34 cellular contexts compared by ENCODE assay signal in the genomic region with DNA sequence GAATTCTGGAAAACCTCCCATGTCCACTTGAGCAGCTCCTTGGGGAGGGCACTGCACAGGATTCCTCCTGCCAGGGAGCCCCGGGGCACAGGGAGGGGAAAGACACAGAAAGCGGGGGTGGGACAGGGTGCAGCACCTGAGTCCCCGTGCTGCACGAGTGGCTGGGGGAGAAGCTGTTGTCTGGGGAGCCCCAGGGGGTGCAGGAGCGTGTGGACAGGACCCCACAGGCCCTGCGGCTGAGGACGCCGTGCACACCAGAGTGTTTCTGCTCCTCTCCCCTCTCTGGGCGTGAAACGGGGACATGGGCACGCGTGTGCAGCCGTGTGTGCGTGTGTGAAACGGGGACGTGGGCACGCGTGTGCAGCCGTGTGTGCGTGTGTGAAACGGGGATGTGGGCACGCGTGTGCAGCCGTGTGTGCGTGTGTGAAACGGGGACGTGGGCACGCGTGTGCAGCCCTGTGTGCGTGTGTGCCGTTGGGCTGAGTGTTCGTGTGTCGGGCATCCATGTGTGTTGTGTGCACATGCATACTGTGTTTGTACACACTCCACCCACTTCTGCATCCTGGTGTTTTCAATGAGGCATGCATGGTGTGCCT.
"Had no signal": no experiment of that assay in that cellular context is flagged by ENCODE, and none has a peak within 500 bp of the region (broad histone marks: within the 10 kb centered on the region; RNA-seq: fewer than 3 reads in every experiment).

No MANE protein-coding gene starts in this region.

- ATAC-seq: activated CD4-positive, alpha-beta T cell treated with anti-CD3 and anti-CD28 coated beads for 36 hours; activated CD8-positive, alpha-beta memory T cell treated with anti-CD3 and anti-CD28 coated beads, Interleukin-2, amount 10 ng/mL, durations not matched to agents 7 days and 5 days; activated CD8-positive, alpha-beta T cell treated with anti-CD3 and anti-CD28 coated beads, Interleukin-2, amount 10 ng/mL, durations not matched to agents 7 days and 5 days; activated naive CD4-positive, alpha-beta T cell treated with anti-CD3 and anti-CD28 coated beads, Interleukin-2, amount 50 U/mL, for 72 hours; esophagus mucosa; T-helper 17 cell had no signal

- H3K36me3 Mint-ChIP-seq: activated CD4-positive, alpha-beta memory T cell treated with anti-CD3 and anti-CD28 coated beads for 36 hours; activated CD8-positive, alpha-beta memory T cell treated with anti-CD3 and anti-CD28 coated beads, Interleukin-2, amount 10 ng/mL, durations not matched to agents 7 days and 5 days; activated naive CD4-positive, alpha-beta T cell treated with anti-CD3 and anti-CD28 coated beads, Interleukin-2, amount 10 ng/mL, durations not matched to agents 7 days and 5 days; activated naive CD4-positive, alpha-beta T cell treated with anti-CD3 and anti-CD28 coated beads, Interleukin-2, amount 50 U/mL, for 72 hours; activated naive CD8-positive, alpha-beta T cell treated with anti-CD3 and anti-CD28 coated beads, Interleukin-2, amount 10 ng/mL, durations not matched to agents 7 days and 5 days had no signal

- DNase-seq: activated CD4-positive, alpha-beta memory T cell treated with anti-CD3 and anti-CD28 coated beads for 36 hours; activated CD4-positive, alpha-beta T cell treated with anti-CD3 and anti-CD28 coated beads for 36 hours; activated CD4-positive, alpha-beta T cell treated with anti-CD3 and anti-CD28 coated beads, Interleukin-2, amount 10 ng/mL, durations not matched to agents 24 days and 14 days; activated CD4-positive, CD25-positive, alpha-beta regulatory T cell; activated CD4-positive, CD25-positive, alpha-beta regulatory T cell treated with anti-CD3 and anti-CD28 coated beads, Interleukin-2, amount 50 U/mL, for 72 hours; activated CD8-positive, alpha-beta memory T cell treated with anti-CD3 and anti-CD28 coated beads, Interleukin-2, amount 10 ng/mL, durations not matched to agents 7 days and 5 days; activated CD8-positive, alpha-beta memory T cell treated with anti-CD3 and anti-CD28 coated beads, Interleukin-2, amount 50 U/mL, for 4 hours; activated CD8-positive, alpha-beta T cell treated with anti-CD3 and anti-CD28 coated beads, Interleukin-2, amount 10 ng/mL, durations not matched to agents 7 days and 5 days; activated effector memory CD4-positive, alpha-beta T cell treated with anti-CD3 and anti-CD28 coated beads, Interleukin-2, amount 50 U/mL, for 16 hours; activated naive CD4-positive, alpha-beta T cell; activated naive CD4-positive, alpha-beta T cell treated with anti-CD3 and anti-CD28 coated beads, Interleukin-2, amount 10 ng/mL, durations not matched to agents 7 days and 5 days; activated naive CD8-positive, alpha-beta T cell treated with anti-CD3 and anti-CD28 coated beads, Interleukin-2, amount 10 ng/mL, durations not matched to agents 7 days and 5 days; activated T-cell treated with anti-CD3 and anti-CD28 coated beads, Interleukin-2, amount 50 U/mL, for 1 hour; activated T-cell treated with anti-CD3 and anti-CD28 coated beads, Interleukin-2, amount 50 U/mL, for 48 hours; central memory CD4-positive, alpha-beta T cell; cerebellar nuclear complex; colonic mucosa; effector CD8-positive, alpha-beta T cell; endodermal cell; foreskin fibroblast; head of caudate nucleus; T-helper 1 cell; T-helper 17 cell; T1000; WERI-Rb-1 had no signal

- H3K4me1 Mint-ChIP-seq: activated CD4-positive, alpha-beta T cell treated with anti-CD3 and anti-CD28 coated beads, Interleukin-2, amount 10 ng/mL, durations not matched to agents 24 days and 14 days; activated naive CD8-positive, alpha-beta T cell treated with anti-CD3 and anti-CD28 coated beads, Interleukin-2, amount 10 ng/mL, durations not matched to agents 7 days and 5 days; endodermal cell had no signal

- H3K4me1 ChIP-seq: ascending aorta, breast epithelium, colonic mucosa had no signal

- H3K27me3 Mint-ChIP-seq: activated CD4-positive, alpha-beta memory T cell treated with anti-CD3 and anti-CD28 coated beads for 36 hours; activated CD4-positive, alpha-beta T cell treated with anti-CD3 and anti-CD28 coated beads for 36 hours; activated CD4-positive, alpha-beta T cell treated with anti-CD3 and anti-CD28 coated beads, Interleukin-2, amount 10 ng/mL, durations not matched to agents 24 days and 14 days; activated CD8-positive, alpha-beta memory T cell treated with anti-CD3 and anti-CD28 coated beads, Interleukin-2, amount 10 ng/mL, durations not matched to agents 7 days and 5 days; activated naive CD4-positive, alpha-beta T cell treated with anti-CD3 and anti-CD28 coated beads, Interleukin-2, amount 10 ng/mL, durations not matched to agents 7 days and 5 days; activated naive CD8-positive, alpha-beta T cell treated with anti-CD3 and anti-CD28 coated beads, Interleukin-2, amount 10 ng/mL, durations not matched to agents 7 days and 5 days; T-helper 17 cell had no signal

- H3K4me3 ChIP-seq: ascending aorta, breast epithelium, cardiac muscle cell, colonic mucosa had no signal

- H3K9me3 Mint-ChIP-seq: activated CD4-positive, alpha-beta memory T cell treated with anti-CD3 and anti-CD28 coated beads for 36 hours; activated CD4-positive, alpha-beta T cell treated with anti-CD3 and anti-CD28 coated beads, Interleukin-2, amount 10 ng/mL, durations not matched to agents 24 days and 14 days; activated naive CD4-positive, alpha-beta T cell treated with anti-CD3 and anti-CD28 coated beads, Interleukin-2, amount 10 ng/mL, durations not matched to agents 7 days and 5 days; activated naive CD4-positive, alpha-beta T cell treated with anti-CD3 and anti-CD28 coated beads, Interleukin-2, amount 50 U/mL, for 72 hours; activated naive CD8-positive, alpha-beta T cell treated with anti-CD3 and anti-CD28 coated beads, Interleukin-2, amount 10 ng/mL, durations not matched to agents 7 days and 5 days; activated T-helper 1 cell treated with anti-CD3 and anti-CD28 coated beads, Interleukin-12 subunit alpha, Interleukin-12 subunit beta, Interleukin-2, Interleukin-4 antibody, amounts not matched to agents 30 ng/mL and 10 ng/mL and 1 ng/mL, durations not matched to agents 14 hours and 24 hours and 36 hours; activated T-helper 2 cell treated with anti-CD3 and anti-CD28 coated beads, Interferon-gamma antibody, Interleukin-2, Interleukin-4, amounts not matched to agents 10 μg/mL and 5 μg/mL and 100 μg/mL, durations not matched to agents 14 hours and 24 hours and 36 hours; brain; endodermal cell; T-helper 2 cell treated with Interferon-gamma antibody and Interleukin-4, amounts not matched to agents 5 μg/mL and 100 μg/mL, for 36 hours had no signal

- H3K27ac Mint-ChIP-seq: activated CD4-positive, alpha-beta memory T cell treated with anti-CD3 and anti-CD28 coated beads for 36 hours; activated CD4-positive, alpha-beta T cell treated with anti-CD3 and anti-CD28 coated beads for 36 hours; activated CD4-positive, alpha-beta T cell treated with anti-CD3 and anti-CD28 coated beads, Interleukin-2, amount 10 ng/mL, durations not matched to agents 24 days and 14 days; activated CD8-positive, alpha-beta memory T cell treated with anti-CD3 and anti-CD28 coated beads, Interleukin-2, amount 10 ng/mL, durations not matched to agents 7 days and 5 days; activated CD8-positive, alpha-beta T cell treated with anti-CD3 and anti-CD28 coated beads, Interleukin-2, amount 10 ng/mL, durations not matched to agents 7 days and 5 days; activated naive CD4-positive, alpha-beta T cell treated with anti-CD3 and anti-CD28 coated beads, Interleukin-2, amount 10 ng/mL, durations not matched to agents 7 days and 5 days; activated naive CD4-positive, alpha-beta T cell treated with anti-CD3 and anti-CD28 coated beads, Interleukin-2, amount 50 U/mL, for 72 hours; activated naive CD8-positive, alpha-beta T cell treated with anti-CD3 and anti-CD28 coated beads, Interleukin-2, amount 10 ng/mL, durations not matched to agents 7 days and 5 days; activated T-helper 1 cell treated with anti-CD3 and anti-CD28 coated beads, Interleukin-12 subunit alpha, Interleukin-12 subunit beta, Interleukin-2, Interleukin-4 antibody, amounts not matched to agents 30 ng/mL and 10 ng/mL and 1 ng/mL, durations not matched to agents 14 hours and 24 hours and 36 hours; activated T-helper 2 cell treated with anti-CD3 and anti-CD28 coated beads, Interferon-gamma antibody, Interleukin-2, Interleukin-4, amounts not matched to agents 10 μg/mL and 5 μg/mL and 100 μg/mL, durations not matched to agents 14 hours and 24 hours and 36 hours; endodermal cell; T-helper 17 cell; T-helper 2 cell treated with Interferon-gamma antibody and Interleukin-4, amounts not matched to agents 5 μg/mL and 100 μg/mL, for 36 hours had no signal

- H3K27me3 ChIP-seq: ascending aorta, breast epithelium, cardiac muscle cell, colonic mucosa had no signal

- H3K36me3 ChIP-seq: ascending aorta, breast epithelium, colonic mucosa, WERI-Rb-1 had no signal

- H3K27ac ChIP-seq: ascending aorta, breast epithelium, cardiac muscle cell, colonic mucosa, WERI-Rb-1 had no signal

- H3K9me3 ChIP-seq: ascending aorta, breast epithelium, colonic mucosa had no signal

- H3K4me3 Mint-ChIP-seq: activated CD4-positive, alpha-beta memory T cell treated with anti-CD3 and anti-CD28 coated beads for 36 hours; activated CD4-positive, alpha-beta T cell treated with anti-CD3 and anti-CD28 coated beads for 36 hours; activated CD4-positive, alpha-beta T cell treated with anti-CD3 and anti-CD28 coated beads, Interleukin-2, amount 10 ng/mL, durations not matched to agents 24 days and 14 days; activated CD8-positive, alpha-beta memory T cell treated with anti-CD3 and anti-CD28 coated beads, Interleukin-2, amount 10 ng/mL, durations not matched to agents 7 days and 5 days; activated CD8-positive, alpha-beta T cell treated with anti-CD3 and anti-CD28 coated beads, Interleukin-2, amount 10 ng/mL, durations not matched to agents 7 days and 5 days; activated naive CD4-positive, alpha-beta T cell treated with anti-CD3 and anti-CD28 coated beads, Interleukin-2, amount 10 ng/mL, durations not matched to agents 7 days and 5 days; activated naive CD8-positive, alpha-beta T cell treated with anti-CD3 and anti-CD28 coated beads, Interleukin-2, amount 10 ng/mL, durations not matched to agents 7 days and 5 days; activated T-helper 1 cell treated with anti-CD3 and anti-CD28 coated beads, Interleukin-12 subunit alpha, Interleukin-12 subunit beta, Interleukin-2, Interleukin-4 antibody, amounts not matched to agents 30 ng/mL and 10 ng/mL and 1 ng/mL, durations not matched to agents 14 hours and 24 hours and 36 hours; brain; endodermal cell; T-helper 17 cell; T-helper 2 cell treated with Interferon-gamma antibody and Interleukin-4, amounts not matched to agents 5 μg/mL and 100 μg/mL, for 36 hours had no signal
